Comparison of ENCODE assay signal across 23 cellular contexts in genomic region chr2:224986479-224986878, GRCh38. TPM values are rescaled to one million over a fixed set of nuclear protein-coding genes. Genes with fewer than 3 reads are reported as not detected.
DNase-seq lines count a peak whose midpoint lies in the region; ATAC-seq, FAIRE-seq and TF ChIP-seq lines count a peak whose summit lies in the region.
"Had no signal": no experiment of that assay in that cellular context is flagged by ENCODE, and none has a peak within 500 bp of the region (broad histone marks: within the 10 kb centered on the region; RNA-seq: fewer than 3 reads in every experiment).

No MANE protein-coding gene starts in this region.

- CTCF ChIA-PET in activated CD4-positive, alpha-beta T cell treated with anti-CD3 and anti-CD28 coated beads for 36 hours (lab: Charles Lee), result interaction anchor here (0.6 to 6.2 kb wide), 8 partner anchors 8 to 579 kb away, joined by 3 to 35 read pairs (median 3); no protein-coding TSS in a partner anchor

- no peaks in the 10 kb centered on the region for H3K27me3 Mint-ChIP-seq in activated CD4-positive, alpha-beta T cell treated with anti-CD3 and anti-CD28 coated beads for 36 hours
- H3K27me3 Mint-ChIP-seq in activated naive CD8-positive, alpha-beta T cell, result no peaks in the 10 kb centered on the region
- no peaks in the 10 kb centered on the region for H3K27me3 Mint-ChIP-seq in natural killer cell treated with Interleukin-12 subunit alpha and Interleukin-12 subunit beta and Interleukin-15 and Interleukin-18, amount 100 ng/mL, for 72 hours
- H3K27me3 Mint-ChIP-seq in nephron progenitor cell (ENCODE audit: low read depth, poor library complexity), result peaks cover 8% of the 10 kb centered on the region
- no peaks in the 10 kb centered on the region for H3K27me3 Mint-ChIP-seq in osteocyte (ENCODE audit: unreplicated experiment)
- H3K27me3 Mint-ChIP-seq: naive B cell had no signal

- peaks cover 83% of the 10 kb centered on the region for H3K4me1 Mint-ChIP-seq in activated CD4-positive, alpha-beta T cell treated with anti-CD3 and anti-CD28 coated beads for 36 hours
- H3K4me1 Mint-ChIP-seq in activated naive CD8-positive, alpha-beta T cell (ENCODE audit: low read depth), result peaks cover 95% of the 10 kb centered on the region
- H3K4me1 Mint-ChIP-seq in natural killer cell treated with Interleukin-12 subunit alpha and Interleukin-12 subunit beta and Interleukin-15 and Interleukin-18, amount 100 ng/mL, for 72 hours (ENCODE audit: low read depth in 2 of 2), result peaks cover 84 to 94% of the 10 kb centered on the region in 2 donors
- H3K4me1 Mint-ChIP-seq in nephron progenitor cell (peaks cover 26% of the 10 kb centered on the region), osteocyte (ENCODE audit: unreplicated experiment) (peaks cover 34% of the 10 kb centered on the region)

- no peak overlapping the region for H3K4me3 Mint-ChIP-seq in activated CD4-positive, alpha-beta T cell treated with anti-CD3 and anti-CD28 coated beads for 36 hours
- H3K4me3 Mint-ChIP-seq in activated naive CD8-positive, alpha-beta T cell, result peak overlapping the region; percentile 65
- H3K4me3 Mint-ChIP-seq in natural killer cell treated with Interleukin-12 subunit alpha and Interleukin-12 subunit beta and Interleukin-15 and Interleukin-18, amount 100 ng/mL, for 72 hours, result peak overlapping the region; percentile 52
- no peak overlapping the region for H3K4me3 Mint-ChIP-seq in nephron progenitor cell
- no peak overlapping the region for H3K4me3 Mint-ChIP-seq in osteocyte (ENCODE audit: unreplicated experiment)
- H3K4me3 Mint-ChIP-seq: naive B cell, WTC11 had no signal

- no peak for FAIRE-seq in GM19239 (lab: Jason Lieb, UNC)
- FAIRE-seq: A204.1, pancreas had no signal

- no peaks in the 10 kb centered on the region for H3K9me3 Mint-ChIP-seq in activated CD4-positive, alpha-beta T cell treated with anti-CD3 and anti-CD28 coated beads for 36 hours (ENCODE audit: low read depth)
- H3K9me3 Mint-ChIP-seq in activated naive CD8-positive, alpha-beta T cell (ENCODE audit: low read depth), result no peaks in the 10 kb centered on the region
- no peaks in the 10 kb centered on the region for H3K9me3 Mint-ChIP-seq in natural killer cell treated with Interleukin-12 subunit alpha and Interleukin-12 subunit beta and Interleukin-15 and Interleukin-18, amount 100 ng/mL, for 72 hours
- no peaks in the 10 kb centered on the region for H3K9me3 Mint-ChIP-seq in nephron progenitor cell
- H3K9me3 Mint-ChIP-seq in osteocyte (ENCODE audit: unreplicated experiment), result no peaks in the 10 kb centered on the region
- H3K9me3 Mint-ChIP-seq: WTC11 had no signal

- H3K27ac Mint-ChIP-seq in activated CD4-positive, alpha-beta T cell treated with anti-CD3 and anti-CD28 coated beads for 36 hours, result peak overlapping the region; percentile 52
- H3K27ac Mint-ChIP-seq in activated naive CD8-positive, alpha-beta T cell, result peak overlapping the region; percentile 92
- peak overlapping the region; percentile 94 to 97 for H3K27ac Mint-ChIP-seq in natural killer cell treated with Interleukin-12 subunit alpha and Interleukin-12 subunit beta and Interleukin-15 and Interleukin-18, amount 100 ng/mL, for 72 hours
- H3K27ac Mint-ChIP-seq in nephron progenitor cell (no peak overlapping the region), osteocyte (ENCODE audit: unreplicated experiment) (no peak overlapping the region)
- H3K27ac Mint-ChIP-seq: WTC11 had no signal

- ATAC-seq in activated CD4-positive, alpha-beta T cell treated with anti-CD3 and anti-CD28 coated beads for 36 hours, result peak; percentile 24
- peak; percentile 34 for ATAC-seq in HG02610 (IDR thresholded peaks at IDR 0.05; ENCODE audit: unreplicated experiment)
- peak; percentile 52 to 75 for ATAC-seq in natural killer cell treated with Interleukin-12 subunit alpha and Interleukin-12 subunit beta and Interleukin-15 and Interleukin-18, amount 100 ng/mL, for 72 hours
- ATAC-seq: heart right ventricle, left colon, pancreas, right cardiac atrium, upper lobe of right lung, WTC11 had no signal

- TF ChIP-seq CTCF in nephron progenitor cell (IDR thresholded peaks at IDR 0.05) (no peak), osteocyte (IDR thresholded peaks at IDR 0.05) (no peak)

- DNase-seq in activated CD4-positive, alpha-beta T cell treated with anti-CD3 and anti-CD28 coated beads for 36 hours, result no peak
- DNase-seq in activated CD4-positive, alpha-beta T cell treated with anti-CD3 and anti-CD28 coated beads, Interleukin-2, amount 50 U/mL, for 4 hours, result no peak
- DNase-seq in natural killer cell treated with Interleukin-12 subunit alpha and Interleukin-12 subunit beta and Interleukin-15 and Interleukin-18, amount 100 ng/mL, for 72 hours (ENCODE audit: low spot score), result no peak
- DNase-seq in nephron progenitor cell (no peak), GM19239 (ENCODE audit: insufficient read length, low spot score) (no peak), osteocyte (ENCODE audit: extremely low spot score, unreplicated experiment) (no peak)
- DNase-seq: activated gamma-delta T cell; caudate nucleus; GM23248; heart right ventricle; left colon; mesenchymal stem cell; naive B cell; NCI-H510A treated with DMSO at 0.1 percent for 48 hours; pancreas; right cardiac atrium; stimulated activated CD4-positive, alpha-beta T cell treated with anti-CD3 and anti-CD28 coated beads, Interleukin-12 subunit alpha, Interleukin-12 subunit beta, amount 100 ng/mL, for 4 hours; T1000; upper lobe of right lung had no signal

- POLR2A ChIA-PET in activated CD4-positive, alpha-beta T cell treated with anti-CD3 and anti-CD28 coated beads for 36 hours (lab: Charles Lee), result interaction anchor here (1.2 kb wide), 1 partner anchor 48 kb away, joined by 3 read pairs; no protein-coding TSS in a partner anchor

- intact Hi-C loops in activated CD4-positive, alpha-beta T cell treated with anti-CD3 and anti-CD28 coated beads for 36 hours (cut with DNase I, micrococcal nuclease), result loop anchor here in 1 of 2 experiments (5.0 kb wide), 1 partner anchor 39 kb away; no protein-coding TSS in a partner anchor

- peaks cover 26% of the 10 kb centered on the region for H3K36me3 Mint-ChIP-seq in activated CD4-positive, alpha-beta T cell treated with anti-CD3 and anti-CD28 coated beads for 36 hours (ENCODE audit: low read depth)
- peaks cover 26% of the 10 kb centered on the region for H3K36me3 Mint-ChIP-seq in activated naive CD8-positive, alpha-beta T cell
- peaks cover 28% of the 10 kb centered on the region for H3K36me3 Mint-ChIP-seq in natural killer cell treated with Interleukin-12 subunit alpha and Interleukin-12 subunit beta and Interleukin-15 and Interleukin-18, amount 100 ng/mL, for 72 hours
- H3K36me3 Mint-ChIP-seq in nephron progenitor cell (ENCODE audit: low read depth) (no peaks in the 10 kb centered on the region), osteocyte (ENCODE audit: unreplicated experiment) (peaks cover 2% of the 10 kb centered on the region)
- H3K36me3 Mint-ChIP-seq: WTC11 had no signal

RNA-seq across cellular contexts. Expression of gene DOCK10, which starts 55.8 kb away (rescaled TPM):
- total RNA-seq in activated CD4-positive, alpha-beta T cell treated with anti-CD3 and anti-CD28 coated beads for 36 hours, result 100 to 1,000 TPM; 177 to 196 TPM
- 100 to 1,000 TPM; 334 to 378 TPM for total RNA-seq in natural killer cell treated with Interleukin-12 subunit alpha and Interleukin-12 subunit beta and Interleukin-15 and Interleukin-18, amount 100 ng/mL, for 72 hours
- 13.1 and 15.2 TPM in 2 replicates for total RNA-seq in osteocyte

Comparison
In these comparisons a context has a peak if more than half of its experiments do, and no peak if none do; other contexts are left out.
1. H3K27ac Mint-ChIP-seq: peak in activated CD4-positive, alpha-beta T cell treated with anti-CD3 and anti-CD28 coated beads for 36 hours (single experiment), activated naive CD8-positive, alpha-beta T cell (single experiment) and natural killer cell treated with Interleukin-12 subunit alpha and Interleukin-12 subunit beta and Interleukin-15 and Interleukin-18, amount 100 ng/mL, for 72 hours (2 of 2); none in nephron progenitor cell (single experiment) and osteocyte (single experiment).
2. H3K4me3 Mint-ChIP-seq: peak in activated naive CD8-positive, alpha-beta T cell (single experiment) and natural killer cell treated with Interleukin-12 subunit alpha and Interleukin-12 subunit beta and Interleukin-15 and Interleukin-18, amount 100 ng/mL, for 72 hours (single experiment); none in activated CD4-positive, alpha-beta T cell treated with anti-CD3 and anti-CD28 coated beads for 36 hours (single experiment), nephron progenitor cell (single experiment) and osteocyte (single experiment).
3. RNA of gene DOCK10, which starts 55.8 kb away (total RNA-seq): 334 to 378 TPM in natural killer cell treated with Interleukin-12 subunit alpha and Interleukin-12 subunit beta and Interleukin-15 and Interleukin-18, amount 100 ng/mL, for 72 hours and 177 to 196 TPM in activated CD4-positive, alpha-beta T cell treated with anti-CD3 and anti-CD28 coated beads for 36 hours; 13.1 to 15.2 TPM in osteocyte; every median in the first group is over 10 times any median in the second.
4. Peak in every context shown above with its lines, with median percentiles within 50 percentile points of each other: ATAC-seq.